Comparison of ENCODE assay signal across 1 cellular context in genomic region chr6:118651282-118652050, GRCh38.
A peak's percentile ranks its signal among the peaks of the same experiment; 100 is the strongest.
TF ChIP-seq lines count a peak whose summit lies in the region.

Gene CEP85L, minus strand, starts transcription at chr6:118651591. Its CDS starts 322 bp downstream, at chr6:118651269.

TF ChIP-seq in K562, 482 proteins besides CTCF, POLR2A, EP300 and RAD21 (continued from another document):
- TF ChIP-seq, protein P1, sequence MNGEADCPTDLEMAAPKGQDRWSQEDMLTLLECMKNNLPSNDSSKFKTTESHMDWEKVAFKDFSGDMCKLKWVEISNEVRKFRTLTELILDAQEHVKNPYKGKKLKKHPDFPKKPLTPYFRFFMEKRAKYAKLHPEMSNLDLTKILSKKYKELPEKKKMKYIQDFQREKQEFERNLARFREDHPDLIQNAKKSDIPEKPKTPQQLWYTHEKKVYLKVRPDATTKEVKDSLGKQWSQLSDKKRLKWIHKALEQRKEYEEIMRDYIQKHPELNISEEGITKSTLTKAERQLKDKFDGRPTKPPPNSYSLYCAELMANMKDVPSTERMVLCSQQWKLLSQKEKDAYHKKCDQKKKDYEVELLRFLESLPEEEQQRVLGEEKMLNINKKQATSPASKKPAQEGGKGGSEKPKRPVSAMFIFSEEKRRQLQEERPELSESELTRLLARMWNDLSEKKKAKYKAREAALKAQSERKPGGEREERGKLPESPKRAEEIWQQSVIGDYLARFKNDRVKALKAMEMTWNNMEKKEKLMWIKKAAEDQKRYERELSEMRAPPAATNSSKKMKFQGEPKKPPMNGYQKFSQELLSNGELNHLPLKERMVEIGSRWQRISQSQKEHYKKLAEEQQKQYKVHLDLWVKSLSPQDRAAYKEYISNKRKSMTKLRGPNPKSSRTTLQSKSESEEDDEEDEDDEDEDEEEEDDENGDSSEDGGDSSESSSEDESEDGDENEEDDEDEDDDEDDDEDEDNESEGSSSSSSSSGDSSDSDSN (IDR thresholded peaks at IDR 0.05; ENCODE audit: borderline replicate concordance in 1 of 2, low read depth in 2 of 2, low read length in 2 of 2) = peak; percentile 93 to 99
- peak; percentile 26; the same call in 1 of the 2 replicates for TF ChIP-seq PML (IDR thresholded peaks at IDR 0.05; ENCODE audit: low read length)
- TF ChIP-seq MAZ (CRISPR knock-in tag; conservative IDR thresholded peaks at IDR 0.05 in 1 of 2, IDR thresholded peaks at IDR 0.05 in 1 of 2) = peak; percentile 56 to 64; a peak in 3 of 4 replicates
- TF ChIP-seq VEZF1 (CRISPR knock-in tag; IDR thresholded peaks at IDR 0.05) = peak; percentile 87
- peak; percentile 27 for TF ChIP-seq DACH1 (IDR thresholded peaks at IDR 0.05; ENCODE audit: partially characterized antibody)
- TF ChIP-seq ZBTB7A (IDR thresholded peaks at IDR 0.05; ENCODE audit: borderline replicate concordance, control insufficient read depth, low read depth, low read length) = 0 out of 2 replicates have a peak, but pooled peaks have one; percentile 43
- TF ChIP-seq KAT2B (IDR thresholded peaks at IDR 0.05; ENCODE audit: low read depth, low read length) = no peak
- no peak for TF ChIP-seq CHCHD3 (CRISPR knock-in tag; IDR thresholded peaks at IDR 0.05)
- TF ChIP-seq SNRNP70 (optimal IDR thresholded peaks at IDR 0.05; ENCODE audit: low read depth, low read length) = no peak
- peak; percentile 83 for TF ChIP-seq POLR2G (IDR thresholded peaks at IDR 0.05; ENCODE audit: low read depth, low read length)
- no peak for TF ChIP-seq MYNN (IDR thresholded peaks at IDR 0.05)
- TF ChIP-seq MYNN (CRISPR knock-in tag; IDR thresholded peaks at IDR 0.05) = no peak
- no peak for TF ChIP-seq TAF15 (IDR thresholded peaks at IDR 0.05; ENCODE audit: low read depth, low read length)
- peak; percentile 86 for TF ChIP-seq HMGN3 (IDR thresholded peaks at IDR 0.05; ENCODE audit: borderline replicate concordance, extremely low read depth, insufficient read length, low read depth, low read length)
- TF ChIP-seq NRF1 (conservative IDR thresholded peaks at IDR 0.05 in 1 of 2, IDR thresholded peaks at IDR 0.05 in 1 of 2) = peak; percentile 58 to 62
- TF ChIP-seq L3MBTL2 (IDR thresholded peaks at IDR 0.05) = peak; percentile 56; the same call in 1 of the 2 replicates
- TF ChIP-seq MYC (IDR thresholded peaks at IDR 0.05; ENCODE audit: low read depth, low read length) = peak; percentile 60; the same call in 1 of the 2 replicates
- TF ChIP-seq MYC (CRISPR knock-in tag; IDR thresholded peaks at IDR 0.05; ENCODE audit: borderline replicate concordance, low read depth) = no peak
- TF ChIP-seq, protein P2, sequence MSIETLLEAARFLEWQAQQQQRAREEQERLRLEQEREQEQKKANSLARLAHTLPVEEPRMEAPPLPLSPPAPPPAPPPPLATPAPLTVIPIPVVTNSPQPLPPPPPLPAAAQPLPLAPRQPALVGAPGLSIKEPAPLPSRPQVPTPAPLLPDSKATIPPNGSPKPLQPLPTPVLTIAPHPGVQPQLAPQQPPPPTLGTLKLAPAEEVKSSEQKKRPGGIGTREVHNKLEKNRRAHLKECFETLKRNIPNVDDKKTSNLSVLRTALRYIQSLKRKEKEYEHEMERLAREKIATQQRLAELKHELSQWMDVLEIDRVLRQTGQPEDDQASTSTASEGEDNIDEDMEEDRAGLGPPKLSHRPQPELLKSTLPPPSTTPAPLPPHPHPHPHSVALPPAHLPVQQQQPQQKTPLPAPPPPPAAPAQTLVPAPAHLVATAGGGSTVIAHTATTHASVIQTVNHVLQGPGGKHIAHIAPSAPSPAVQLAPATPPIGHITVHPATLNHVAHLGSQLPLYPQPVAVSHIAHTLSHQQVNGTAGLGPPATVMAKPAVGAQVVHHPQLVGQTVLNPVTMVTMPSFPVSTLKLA (conservative IDR thresholded peaks at IDR 0.05) = peak; percentile 61 to 75; a peak in 3 of 4 replicates
- TF ChIP-seq MTA3 (IDR thresholded peaks at IDR 0.05; ENCODE audit: borderline replicate concordance) = peak; percentile 10
- TF ChIP-seq TBP (optimal IDR thresholded peaks at IDR 0.05; ENCODE audit: low read depth, low read length) = peak; percentile 72
- 0 out of 2 replicates have a peak, but pooled peaks have one; percentile 1 for TF ChIP-seq ELF2 (CRISPR knock-in tag; IDR thresholded peaks at IDR 0.05)
- TF ChIP-seq TAF1 (IDR thresholded peaks at IDR 0.05; ENCODE audit: control insufficient read depth, extremely low read depth, insufficient read depth, low read length, severe bottlenecking) = peak; percentile 79
- peak; percentile 54 for TF ChIP-seq SP1 (CRISPR knock-in tag; IDR thresholded peaks at IDR 0.05)
- TF ChIP-seq, protein P3, sequence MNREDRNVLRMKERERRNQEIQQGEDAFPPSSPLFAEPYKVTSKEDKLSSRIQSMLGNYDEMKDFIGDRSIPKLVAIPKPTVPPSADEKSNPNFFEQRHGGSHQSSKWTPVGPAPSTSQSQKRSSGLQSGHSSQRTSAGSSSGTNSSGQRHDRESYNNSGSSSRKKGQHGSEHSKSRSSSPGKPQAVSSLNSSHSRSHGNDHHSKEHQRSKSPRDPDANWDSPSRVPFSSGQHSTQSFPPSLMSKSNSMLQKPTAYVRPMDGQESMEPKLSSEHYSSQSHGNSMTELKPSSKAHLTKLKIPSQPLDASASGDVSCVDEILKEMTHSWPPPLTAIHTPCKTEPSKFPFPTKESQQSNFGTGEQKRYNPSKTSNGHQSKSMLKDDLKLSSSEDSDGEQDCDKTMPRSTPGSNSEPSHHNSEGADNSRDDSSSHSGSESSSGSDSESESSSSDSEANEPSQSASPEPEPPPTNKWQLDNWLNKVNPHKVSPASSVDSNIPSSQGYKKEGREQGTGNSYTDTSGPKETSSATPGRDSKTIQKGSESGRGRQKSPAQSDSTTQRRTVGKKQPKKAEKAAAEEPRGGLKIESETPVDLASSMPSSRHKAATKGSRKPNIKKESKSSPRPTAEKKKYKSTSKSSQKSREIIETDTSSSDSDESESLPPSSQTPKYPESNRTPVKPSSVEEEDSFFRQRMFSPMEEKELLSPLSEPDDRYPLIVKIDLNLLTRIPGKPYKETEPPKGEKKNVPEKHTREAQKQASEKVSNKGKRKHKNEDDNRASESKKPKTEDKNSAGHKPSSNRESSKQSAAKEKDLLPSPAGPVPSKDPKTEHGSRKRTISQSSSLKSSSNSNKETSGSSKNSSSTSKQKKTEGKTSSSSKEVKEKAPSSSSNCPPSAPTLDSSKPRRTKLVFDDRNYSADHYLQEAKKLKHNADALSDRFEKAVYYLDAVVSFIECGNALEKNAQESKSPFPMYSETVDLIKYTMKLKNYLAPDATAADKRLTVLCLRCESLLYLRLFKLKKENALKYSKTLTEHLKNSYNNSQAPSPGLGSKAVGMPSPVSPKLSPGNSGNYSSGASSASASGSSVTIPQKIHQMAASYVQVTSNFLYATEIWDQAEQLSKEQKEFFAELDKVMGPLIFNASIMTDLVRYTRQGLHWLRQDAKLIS (CRISPR knock-in tag; IDR thresholded peaks at IDR 0.05) = no peak
- 0 out of 2 replicates have a peak, but pooled peaks have one; percentile 1 for TF ChIP-seq IRF2 (CRISPR knock-in tag; IDR thresholded peaks at IDR 0.05)
- peak; percentile 32; the same call in 1 of the 2 replicates for TF ChIP-seq EP400 (IDR thresholded peaks at IDR 0.05)
- peak; percentile 43 for TF ChIP-seq EGR1 (conservative IDR thresholded peaks at IDR 0.05)
- peak; percentile 44; the same call in 1 of the 2 replicates for TF ChIP-seq RB1 (IDR thresholded peaks at IDR 0.05; ENCODE audit: low read depth)
- TF ChIP-seq SRSF3 (IDR thresholded peaks at IDR 0.05; ENCODE audit: insufficient read depth, low read length) = no peak
- peak; percentile 23; the same call in 1 of the 2 replicates for TF ChIP-seq ATF7 (IDR thresholded peaks at IDR 0.05)
- TF ChIP-seq ZFX (CRISPR knock-in tag; IDR thresholded peaks at IDR 0.05) = peak; percentile 95
- TF ChIP-seq CCNT2 (IDR thresholded peaks at IDR 0.05; ENCODE audit: borderline replicate concordance, extremely low read depth, insufficient read length, low read depth, low read length) = peak; percentile 51
- peak; percentile 74 for TF ChIP-seq TFAP4 (CRISPR knock-in tag; IDR thresholded peaks at IDR 0.05; ENCODE audit: borderline replicate concordance)
- peak in 1 of 2 experiments; percentile 27; a peak in 2 of 4 replicates for TF ChIP-seq NONO (IDR thresholded peaks at IDR 0.05; ENCODE audit: low read depth in 2 of 2, low read length in 1 of 2)
- peak; percentile 42; the same call in 1 of the 2 replicates for TF ChIP-seq NR1H2 (CRISPR knock-in tag; IDR thresholded peaks at IDR 0.05)
- TF ChIP-seq POU5F1 (IDR thresholded peaks at IDR 0.05; ENCODE audit: borderline replicate concordance, low read depth, low read length, partially characterized antibody) = no peak
- TF ChIP-seq BHLHE40 (IDR thresholded peaks at IDR 0.05; ENCODE audit: low read length) = 0 out of 2 replicates have a peak, but pooled peaks have one; percentile 10
- no peak for TF ChIP-seq HIVEP1 (CRISPR knock-in tag; IDR thresholded peaks at IDR 0.05)
- TF ChIP-seq MBD2 (IDR thresholded peaks at IDR 0.05; ENCODE audit: borderline replicate concordance, low read depth) = peak; percentile 11; the same call in 1 of the 2 replicates
- TF ChIP-seq THAP12 (CRISPR knock-in tag; IDR thresholded peaks at IDR 0.05) = peak; percentile 41
- 0 out of 2 replicates have a peak, but pooled peaks have one; percentile 41 for TF ChIP-seq ZBTB1 (CRISPR knock-in tag; IDR thresholded peaks at IDR 0.05; ENCODE audit: borderline replicate concordance, low read depth)
- no peak for TF ChIP-seq SMARCE1 (IDR thresholded peaks at IDR 0.05)
- TF ChIP-seq U2AF1 (optimal IDR thresholded peaks at IDR 0.05; ENCODE audit: low read depth, low read length) = peak; percentile 12
- TF ChIP-seq CREB1 (IDR thresholded peaks at IDR 0.05) = peak; percentile 37
- no peak for TF ChIP-seq CREB1 (CRISPR knock-in tag; IDR thresholded peaks at IDR 0.05)
TF ChIP-seq in K562: peak in this region for 70.
